ENCODE assay signal across 8 cellular contexts in the genomic region with DNA sequence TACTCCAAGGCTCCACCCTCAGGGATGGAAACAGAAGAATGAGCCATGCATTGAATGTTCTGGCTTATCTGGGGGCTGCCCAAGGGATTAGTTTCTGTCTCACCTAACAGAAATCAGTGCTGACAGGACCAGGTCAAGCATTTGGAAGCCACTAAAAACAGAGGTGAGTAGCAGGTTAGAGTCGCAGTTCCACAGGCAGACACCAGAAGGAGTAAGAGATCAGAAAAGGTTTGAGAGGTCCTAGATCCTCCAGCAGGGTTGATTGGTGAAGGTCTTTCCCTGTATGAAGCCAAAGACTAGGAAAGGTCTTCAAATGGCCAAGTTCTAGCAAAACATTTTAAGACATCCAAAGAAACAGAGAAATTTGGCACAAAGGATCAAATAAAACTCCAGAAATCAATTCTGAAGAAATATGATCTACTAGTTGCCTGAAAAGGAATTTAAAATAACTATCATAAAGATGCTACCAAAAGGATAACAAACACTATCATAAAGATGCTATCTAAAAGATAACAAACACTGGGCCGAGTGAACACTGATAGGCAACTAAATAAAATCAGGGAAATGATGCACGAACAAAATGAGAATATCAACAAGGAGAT. TPM values are rescaled to one million over a fixed set of nuclear protein-coding genes. Genes with fewer than 3 reads are reported as not detected.
DNase-seq lines count a peak whose midpoint lies in the region; ATAC-seq and TF ChIP-seq lines count a peak whose summit lies in the region.

No MANE protein-coding gene starts in this region.

- DNase-seq in COLO668 (lab: John Stamatoyannopoulos, UW; ENCODE audit: unreplicated experiment) = peak; percentile 55
- peak; percentile 56 for DNase-seq in NCI-H82 treated with DMSO at 0.1 percent for 48 hours (lab: John Stamatoyannopoulos, UW; ENCODE audit: unreplicated experiment)
- DNase-seq in activated T-cell treated with anti-CD3 and anti-CD28 coated beads, Interleukin-2, amount 50 U/mL, for 4 hours = peak; percentile 42
- DNase-seq in cardiac muscle cell (ENCODE audit: low read depth in 1 of 2, low spot score in 1 of 2) = peak; percentile 37 to 74
- DNase-seq in stimulated activated CD4-positive, alpha-beta T cell treated with anti-CD3 and anti-CD28 coated beads, Interleukin-1b, Interleukin-23, amount 100 ng/mL, for 48 hours = peak; percentile 38
- no peak for DNase-seq in retina

- peak; percentile 73 to 84 for ATAC-seq in activated T-cell treated with anti-CD3 and anti-CD28 coated beads, Interleukin-2, amount 50 U/mL, for 4 hours
- ATAC-seq in HG02763 (IDR thresholded peaks at IDR 0.05; ENCODE audit: unreplicated experiment) = no peak

- H3K36me3 Mint-ChIP-seq in activated T-cell treated with anti-CD3 and anti-CD28 coated beads, Interleukin-2, amount 50 U/mL, for 4 hours (ENCODE audit: insufficient read depth) = peaks cover 4% of the 10 kb centered on the region

- H3K36me3 ChIP-seq in HEK293 (ENCODE audit: control insufficient read depth in 2 of 2, insufficient read depth in 1 of 2, low read length in 2 of 2) (no peaks in the 10 kb centered on the region), cardiac muscle cell (no peaks in the 10 kb centered on the region)

- CTCF ChIA-PET in HEK293 (lab: Yijun Ruan, JAX) = interaction anchor here (0.6 to 3.2 kb wide), 9 partner anchors 10 to 335 kb away, joined by 3 to 29 read pairs (median 4); no protein-coding TSS in a partner anchor

- POLR2A ChIA-PET in HEK293 (lab: Yijun Ruan, JAX) = no interaction called here

- H3K4me3 ChIP-seq in HEK293 (ENCODE audit: low read depth, low read length) (no peak overlapping the region), cardiac muscle cell (no peak overlapping the region)

- no peak overlapping the region for H3K27ac ChIP-seq in HEK293 (ENCODE audit: extremely low read depth, low read depth, low read length)
- H3K27ac ChIP-seq in cardiac muscle cell = no peak overlapping the region

- H3K4me3 Mint-ChIP-seq in activated T-cell treated with anti-CD3 and anti-CD28 coated beads, Interleukin-2, amount 50 U/mL, for 4 hours = no peak overlapping the region

- H3K9me3 ChIP-seq in HEK293 (ENCODE audit: control insufficient read depth, insufficient read depth, low read depth, low read length) (peaks cover 2% of the 10 kb centered on the region; the same call in 1 of the 2 replicates), cardiac muscle cell (ENCODE audit: low read depth) (no peaks in the 10 kb centered on the region)

- TF ChIP-seq CTCF in HEK293 (tag by site-specific recombination; IDR thresholded peaks at IDR 0.05) (no peak), cardiac muscle cell (IDR thresholded peaks at IDR 0.05; ENCODE audit: low read depth, low read length) (peak; percentile 74)

- no peaks in the 10 kb centered on the region for H3K27me3 ChIP-seq in cardiac muscle cell

- H3K27me3 Mint-ChIP-seq in activated T-cell treated with anti-CD3 and anti-CD28 coated beads, Interleukin-2, amount 50 U/mL, for 4 hours (ENCODE audit: low read depth) = no peaks in the 10 kb centered on the region

- H3K9me3 Mint-ChIP-seq in activated T-cell treated with anti-CD3 and anti-CD28 coated beads, Interleukin-2, amount 50 U/mL, for 4 hours = peaks cover 12% of the 10 kb centered on the region

- no peaks in the 10 kb centered on the region for H3K4me1 Mint-ChIP-seq in activated T-cell treated with anti-CD3 and anti-CD28 coated beads, Interleukin-2, amount 50 U/mL, for 4 hours (ENCODE audit: low read depth)

- H3K4me1 ChIP-seq in HEK293 (ENCODE audit: control insufficient read depth, insufficient read depth, low read length) = no peaks in the 10 kb centered on the region
- H3K4me1 ChIP-seq in cardiac muscle cell (ENCODE audit: low read depth) = peaks cover 3% of the 10 kb centered on the region

TF ChIP-seq in HEK293, 187 proteins besides CTCF, POLR2A, EP300 and RAD21:
- TF ChIP-seq ZNF514 (tag by site-specific recombination; IDR thresholded peaks at IDR 0.05) = no peak
- TF ChIP-seq ZNF654 (tag by site-specific recombination; IDR thresholded peaks at IDR 0.05; ENCODE audit: low read depth) = peak; percentile 36

RNA-seq across cellular contexts. Expression of a gene that starts 19.5 kb away (rescaled TPM):
- total RNA-seq in activated T-cell treated with anti-CD3 and anti-CD28 coated beads, Interleukin-2, amount 50 U/mL, for 4 hours = 1 to 10 TPM; 3.2 to 4.0 (median 3.6) TPM
- 1.3 and 2.0 TPM in 2 replicates for total RNA-seq in cardiac muscle cell
- 1.1 and 1.3 TPM in 2 replicates for polyA plus RNA-seq in cardiac muscle cell

RNA-seq across cellular contexts. Expression of a gene that starts 21.8 kb away (rescaled TPM):
- 10 to 100 TPM; 55.7 to 59.9 (median 57.9) TPM for total RNA-seq in activated T-cell treated with anti-CD3 and anti-CD28 coated beads, Interleukin-2, amount 50 U/mL, for 4 hours
- 19.8 and 26.5 TPM in 2 replicates for total RNA-seq in cardiac muscle cell
- polyA plus RNA-seq in cardiac muscle cell = 42.8 and 50.1 TPM in 2 replicates
